ENCODE assay signal across 24 cellular contexts in genomic region chr12:53807322-53807721, GRCh38. TPM values are rescaled to one million over a fixed set of nuclear protein-coding genes. Genes with fewer than 3 reads are reported as not detected.
"Had no signal": no experiment of that assay in that cellular context is flagged by ENCODE, and none has a peak within 500 bp of the region (broad histone marks: within the 10 kb centered on the region; RNA-seq: fewer than 3 reads in every experiment).

No MANE protein-coding gene starts in this region.

- H3K4me3 ChIP-seq: esophagus muscularis mucosa, gastrocnemius medialis, heart right ventricle, neural progenitor cell, ovary, right atrium auricular region, sigmoid colon, suprapubic skin, transverse colon had no signal

- H3K4me1 ChIP-seq: esophagus muscularis mucosa, gastrocnemius medialis, heart right ventricle, neural progenitor cell, right atrium auricular region, sigmoid colon, suprapubic skin, transverse colon had no signal

- H3K9me3 ChIP-seq: gastrocnemius medialis, ovary, right atrium auricular region, sigmoid colon, suprapubic skin, transverse colon had no signal

- H3K27me3 ChIP-seq: ovary, right atrium auricular region had no signal

- H3K9ac ChIP-seq: neural progenitor cell had no signal

- H2AFZ ChIP-seq: neural progenitor cell had no signal

- DNase-seq: effector memory CD4-positive, alpha-beta T cell; gastrocnemius medialis; heart right ventricle; kidney glomerular epithelial cell; sigmoid colon; small intestine; stimulated activated CD4-positive, alpha-beta T cell treated with anti-CD3 and anti-CD28 coated beads, Interleukin-2, amount 100 ng/mL, for 48 hours; stimulated activated CD8-positive, alpha-beta memory T cell treated with anti-CD3 and anti-CD28 coated beads, Interleukin-4, amount 100 ng/mL, for 48 hours; stimulated activated naive CD8-positive, alpha-beta T cell treated with anti-CD3 and anti-CD28 coated beads, Interleukin-15, Interleukin-2, amounts not matched to agents 100 U/mL and 50 U/mL, for 24 hours; transverse colon had no signal

- H3K36me3 ChIP-seq: esophagus muscularis mucosa, gastrocnemius medialis, heart right ventricle, neural progenitor cell, ovary, right atrium auricular region, sigmoid colon, suprapubic skin, transverse colon had no signal

- H3K4me2 ChIP-seq: neural progenitor cell had no signal

- H3K27ac ChIP-seq: esophagus muscularis mucosa, gastrocnemius medialis, heart right ventricle, neural progenitor cell, right atrium auricular region, sigmoid colon, suprapubic skin, transverse colon had no signal

- ATAC-seq: gastrocnemius medialis; heart right ventricle; natural killer cell treated with Interleukin-12 subunit alpha and Interleukin-12 subunit beta and Interleukin-15 and Interleukin-18, amount 100 ng/mL, for 72 hours; stimulated activated effector memory CD8-positive, alpha-beta T cell treated with anti-CD3 and anti-CD28 coated beads, Interleukin-12 subunit alpha, Interleukin-12 subunit beta, amount 100 ng/mL, for 72 hours; stimulated activated naive CD8-positive, alpha-beta T cell treated with anti-CD3 and anti-CD28 coated beads, Interleukin-15, Interleukin-2, amounts not matched to agents 100 U/mL and 50 U/mL, for 24 hours had no signal

RNA-seq across cellular contexts. Expression of gene CISTR, which starts 55.5 kb away (rescaled TPM):
- total RNA-seq: esophagus muscularis mucosa; fibroblast of villous mesenchyme; gastrocnemius medialis; lower leg skin; mesothelial cell of epicardium; mucosa of gallbladder; myocyte; natural killer cell treated with Interleukin-12 subunit alpha and Interleukin-12 subunit beta and Interleukin-15 and Interleukin-18, amount 100 ng/mL, for 72 hours; ovary; posterior vena cava; sigmoid colon; suprapubic skin; transverse colon; urinary bladder had no signal
- polyA plus RNA-seq: ovary, sigmoid colon, small intestine, urinary bladder had no signal
